In the genomic region with DNA sequence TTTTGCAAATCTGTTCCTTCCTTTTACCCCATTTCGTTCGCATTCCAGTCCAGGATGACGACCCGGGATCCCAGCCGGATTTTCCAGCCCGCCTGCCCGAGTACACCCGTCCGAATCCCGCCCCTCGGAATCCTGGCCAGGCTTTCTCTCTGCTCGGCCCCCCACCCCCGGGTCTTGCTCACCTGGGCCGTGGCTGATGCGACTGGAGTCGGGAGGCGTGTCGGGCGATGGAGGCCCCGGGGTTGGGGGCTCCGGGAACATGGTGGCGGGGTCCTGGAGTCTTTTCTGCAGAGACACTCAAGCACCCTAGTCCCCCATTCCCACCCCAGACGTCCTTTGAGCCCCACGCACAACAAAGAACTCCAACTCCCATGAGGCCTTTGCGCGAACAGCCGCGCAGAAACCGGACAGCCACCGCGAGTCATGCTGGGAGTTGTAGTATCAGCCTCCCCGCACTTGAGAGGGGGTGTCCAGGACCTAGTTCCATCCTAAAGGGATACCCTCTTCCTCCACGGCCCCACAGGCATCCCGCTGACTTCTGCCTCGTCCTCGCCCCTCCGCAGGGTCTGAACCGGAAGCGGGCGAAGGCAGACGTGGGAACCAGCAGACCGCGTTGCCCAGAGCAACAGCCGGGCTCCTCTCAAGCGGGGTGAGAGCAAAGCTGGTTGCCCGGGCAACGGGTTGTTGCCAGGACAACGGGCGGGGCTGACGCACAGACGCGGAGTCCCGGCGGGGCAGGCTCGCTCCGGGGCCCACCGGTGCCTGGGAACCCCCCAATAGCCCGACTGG, we compare ENCODE assay signal across 8 cellular contexts. TPM values are rescaled to one million over a fixed set of nuclear protein-coding genes. Genes with fewer than 3 reads are reported as not detected.
DNase-seq lines count a peak whose midpoint lies in the region; ATAC-seq and TF ChIP-seq lines count a peak whose summit lies in the region.

No MANE protein-coding gene starts in this region.

- peaks cover 41% of the 10 kb centered on the region for H3K27me3 ChIP-seq in HUES64 (ENCODE audit: insufficient read depth, low read length)
- peaks cover 85% of the 10 kb centered on the region for H3K27me3 ChIP-seq in neural progenitor cell

- peak overlapping the region; percentile 70 to 84 for H3K4me3 Mint-ChIP-seq in activated T-cell treated with anti-CD3 and anti-CD28 coated beads, Interleukin-2, amount 50 U/mL, for 72 hours
- H3K4me3 Mint-ChIP-seq in neural progenitor cell, result peak overlapping the region; percentile 88
- peak overlapping the region; percentile 71 to 87 for H3K4me3 Mint-ChIP-seq in stimulated activated naive CD8-positive, alpha-beta T cell treated with anti-CD3 and anti-CD28 coated beads, Interleukin-15, amount 100 ng/mL, for 72 hours

- no peak for TF ChIP-seq CTCF in neural progenitor cell (IDR thresholded peaks at IDR 0.05)

- H3F3A ChIP-seq in neural progenitor cell (ENCODE audit: low read depth), result peaks cover 11% of the 10 kb centered on the region

- peaks cover 68% of the 10 kb centered on the region for H3K27me3 Mint-ChIP-seq in activated T-cell treated with anti-CD3 and anti-CD28 coated beads, Interleukin-2, amount 50 U/mL, for 72 hours (ENCODE audit: low read depth)
- H3K27me3 Mint-ChIP-seq in neural progenitor cell (ENCODE audit: insufficient read depth, low read depth), result peaks cover 48% of the 10 kb centered on the region
- peaks cover 86% of the 10 kb centered on the region for H3K27me3 Mint-ChIP-seq in stimulated activated naive CD8-positive, alpha-beta T cell treated with anti-CD3 and anti-CD28 coated beads, Interleukin-15, amount 100 ng/mL, for 72 hours

- H3K4me3 ChIP-seq in HUES64 (ENCODE audit: low read length) (peak overlapping the region; percentile 62), neural progenitor cell (peak overlapping the region; percentile 63)

- no peak overlapping the region for H2AFZ ChIP-seq in neural progenitor cell (replicated peaks)

- DNase-seq in CD1c-positive myeloid dendritic cell (ENCODE audit: extremely low spot score), result peak; percentile 91
- peak; percentile 82 for DNase-seq in OCI-M2 (lab: John Stamatoyannopoulos, UW; ENCODE audit: unreplicated experiment)
- DNase-seq in activated T-cell treated with anti-CD3 and anti-CD28 coated beads, Interleukin-2, amount 50 U/mL, for 72 hours, result peak; percentile 89 to 93
- peak; percentile 75 for DNase-seq in fibroblast of gingiva (ENCODE audit: low read depth)
- peak; percentile 97 for DNase-seq in neural progenitor cell (ENCODE audit: low spot score)
- peak; percentile 92 to 93 for DNase-seq in stimulated activated naive CD8-positive, alpha-beta T cell treated with anti-CD3 and anti-CD28 coated beads, Interleukin-15, amount 100 ng/mL, for 72 hours

- H3K9ac ChIP-seq in HUES64 (ENCODE audit: low read depth, low read length), result no peak overlapping the region
- no peak overlapping the region for H3K9ac ChIP-seq in neural progenitor cell

- H3K4me2 ChIP-seq in neural progenitor cell, result peak overlapping the region; percentile 89

- 5% methylated on average over 57 of the region's 58 CpGs for WGBS in HUES64

- no peaks in the 10 kb centered on the region for H3K9me3 Mint-ChIP-seq in activated T-cell treated with anti-CD3 and anti-CD28 coated beads, Interleukin-2, amount 50 U/mL, for 72 hours
- peaks cover 16% of the 10 kb centered on the region for H3K9me3 Mint-ChIP-seq in neural progenitor cell
- peaks cover 0 to 7% of the 10 kb centered on the region in 2 donors for H3K9me3 Mint-ChIP-seq in stimulated activated naive CD8-positive, alpha-beta T cell treated with anti-CD3 and anti-CD28 coated beads, Interleukin-15, amount 100 ng/mL, for 72 hours

- no peaks in the 10 kb centered on the region for H3K36me3 ChIP-seq in HUES64 (ENCODE audit: insufficient read depth, low read length)
- no peaks in the 10 kb centered on the region for H3K36me3 ChIP-seq in neural progenitor cell

- no peaks in the 10 kb centered on the region for H3K9me3 ChIP-seq in HUES64 (ENCODE audit: insufficient read depth, low read depth, low read length)
- H3K9me3 ChIP-seq in neural progenitor cell (ENCODE audit: low read depth), result no peaks in the 10 kb centered on the region

- H3K4me1 Mint-ChIP-seq in activated T-cell treated with anti-CD3 and anti-CD28 coated beads, Interleukin-2, amount 50 U/mL, for 72 hours (ENCODE audit: low read depth), result peaks cover 25% of the 10 kb centered on the region
- H3K4me1 Mint-ChIP-seq in neural progenitor cell, result peaks cover 28% of the 10 kb centered on the region
- peaks cover 39% of the 10 kb centered on the region for H3K4me1 Mint-ChIP-seq in stimulated activated naive CD8-positive, alpha-beta T cell treated with anti-CD3 and anti-CD28 coated beads, Interleukin-15, amount 100 ng/mL, for 72 hours

- peak; percentile 58 for ATAC-seq in GM21367 (IDR thresholded peaks at IDR 0.05; ENCODE audit: unreplicated experiment)
- ATAC-seq in activated T-cell treated with anti-CD3 and anti-CD28 coated beads, Interleukin-2, amount 50 U/mL, for 72 hours (replicated peaks in 1 of 2), result peak; percentile 87 to 88
- ATAC-seq in stimulated activated naive CD8-positive, alpha-beta T cell treated with anti-CD3 and anti-CD28 coated beads, Interleukin-15, amount 100 ng/mL, for 72 hours, result peak; percentile 90

- H3K36me3 Mint-ChIP-seq in activated T-cell treated with anti-CD3 and anti-CD28 coated beads, Interleukin-2, amount 50 U/mL, for 72 hours (ENCODE audit: insufficient read depth in 2 of 2), result peaks cover 0 to 3% of the 10 kb centered on the region in 2 donors
- H3K36me3 Mint-ChIP-seq in neural progenitor cell, result no peaks in the 10 kb centered on the region

- no peak overlapping the region for H3K27ac Mint-ChIP-seq in activated T-cell treated with anti-CD3 and anti-CD28 coated beads, Interleukin-2, amount 50 U/mL, for 72 hours
- H3K27ac Mint-ChIP-seq in neural progenitor cell, result peak overlapping the region; percentile 72
- H3K27ac Mint-ChIP-seq in stimulated activated naive CD8-positive, alpha-beta T cell treated with anti-CD3 and anti-CD28 coated beads, Interleukin-15, amount 100 ng/mL, for 72 hours, result peak overlapping the region; percentile 76 to 93

- H4K20me1 ChIP-seq in neural progenitor cell (ENCODE audit: low read depth), result peaks cover 17% of the 10 kb centered on the region

- H3K4me1 ChIP-seq in HUES64 (ENCODE audit: insufficient read depth, low read length) (no peaks in the 10 kb centered on the region), neural progenitor cell (peaks cover 6% of the 10 kb centered on the region)

- no peaks in the 10 kb centered on the region for H3K79me2 ChIP-seq in neural progenitor cell (ENCODE audit: low read depth)

- H3K27ac ChIP-seq in HUES64 (ENCODE audit: low read depth, low read length) (no peak overlapping the region), neural progenitor cell (no peak overlapping the region)

RNA-seq across cellular contexts. Expression of a gene that starts 1.1 kb away (rescaled TPM):
- 0.95 TPM for polyA plus RNA-seq in HUES64 (2013, experiment 1 of 2)
- polyA plus RNA-seq in HUES64 (2013, experiment 2 of 2), result 0.57 TPM
- total RNA-seq in activated T-cell treated with anti-CD3 and anti-CD28 coated beads, Interleukin-2, amount 50 U/mL, for 72 hours, result 1 to 10 TPM in 1 of 2 donors, under 1 TPM in 1; 0.44 to 1.9 TPM
- total RNA-seq in neural progenitor cell (ENCODE audit: low replicate concordance), result 0.22 TPM in 1 of 2 replicates, not detected in the other

RNA-seq across cellular contexts. Expression of a gene that starts 12.6 kb away (rescaled TPM):
- 4.2 TPM for polyA plus RNA-seq in HUES64 (2013, experiment 1 of 2)
- polyA plus RNA-seq in HUES64 (2013, experiment 2 of 2), result 6.4 TPM
- under 1 TPM; 0.46 TPM for total RNA-seq in activated T-cell treated with anti-CD3 and anti-CD28 coated beads, Interleukin-2, amount 50 U/mL, for 72 hours
- 9.1 and 12.0 TPM in 2 replicates for total RNA-seq in neural progenitor cell (ENCODE audit: low replicate concordance)

RNA-seq across cellular contexts. Expression of a gene that starts 21.4 kb away (rescaled TPM):
- polyA plus RNA-seq in HUES64 (2013, experiment 1 of 2), result 11.6 TPM
- 20.9 TPM for polyA plus RNA-seq in HUES64 (2013, experiment 2 of 2)
- total RNA-seq in activated T-cell treated with anti-CD3 and anti-CD28 coated beads, Interleukin-2, amount 50 U/mL, for 72 hours, result under 1 TPM in 1 of 2 donors, not detected in 1; 0.91 TPM
- 22.2 and 41.0 TPM in 2 replicates for total RNA-seq in neural progenitor cell (ENCODE audit: low replicate concordance)

RNA-seq across cellular contexts. Expression of a gene that starts 30.0 kb away (rescaled TPM):
- 87.2 TPM for polyA plus RNA-seq in HUES64 (2013, experiment 1 of 2)
- polyA plus RNA-seq in HUES64 (2013, experiment 2 of 2), result 104 TPM
- 1 to 10 TPM in 1 of 2 donors, under 1 TPM in 1; 0.49 to 1.3 TPM for total RNA-seq in activated T-cell treated with anti-CD3 and anti-CD28 coated beads, Interleukin-2, amount 50 U/mL, for 72 hours
- total RNA-seq in neural progenitor cell (ENCODE audit: low replicate concordance), result 74.1 and 121 TPM in 2 replicates

RNA-seq across cellular contexts. Expression of a gene that starts 30.3 kb away (rescaled TPM):
- 0.70 TPM for polyA plus RNA-seq in HUES64 (2013, experiment 1 of 2)
- 0.76 TPM for polyA plus RNA-seq in HUES64 (2013, experiment 2 of 2)
- total RNA-seq in activated T-cell treated with anti-CD3 and anti-CD28 coated beads, Interleukin-2, amount 50 U/mL, for 72 hours, result not detected
- total RNA-seq in neural progenitor cell (ENCODE audit: low replicate concordance), result not detected in 2 replicates

Comparison
In these comparisons a context has a peak if more than half of its experiments do, and no peak if none do; other contexts are left out.
1. RNA of a gene that starts 21.4 kb away (total RNA-seq): 22.2 to 41.0 TPM in neural progenitor cell; 0.91 TPM in activated T-cell treated with anti-CD3 and anti-CD28 coated beads, Interleukin-2, amount 50 U/mL, for 72 hours; every median in the first group is over 10 times any median in the second.
2. Peak in every context shown above with its lines, with median percentiles within 50 percentile points of each other: DNase-seq, ATAC-seq and H3K4me3 Mint-ChIP-seq.